ENCODE assay signal across 21 cellular contexts in the genomic region with DNA sequence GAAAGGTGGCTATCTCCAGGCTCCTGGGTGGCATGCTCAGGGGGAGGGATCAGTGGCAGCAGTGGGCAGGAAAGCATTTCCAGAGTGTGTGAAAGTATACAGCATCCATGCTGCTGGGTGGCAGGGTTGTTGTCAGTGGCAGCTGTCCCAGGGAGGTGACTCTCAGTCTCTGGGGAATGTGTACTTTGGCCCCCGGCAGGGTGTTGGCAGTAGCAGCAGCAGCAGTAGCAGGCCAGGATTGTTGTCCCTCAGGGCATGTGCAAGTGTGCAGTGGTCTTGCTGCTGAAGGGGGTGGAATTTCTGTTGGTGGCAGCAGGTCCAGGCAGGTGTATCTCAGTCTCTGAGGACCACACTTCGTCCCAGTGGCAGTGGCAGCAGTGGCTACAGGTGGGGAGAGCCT.
DNase-seq lines count a peak whose midpoint lies in the region; ATAC-seq and TF ChIP-seq lines count a peak whose summit lies in the region.
"Had no signal": no experiment of that assay in that cellular context is flagged by ENCODE, and none has a peak within 500 bp of the region (broad histone marks: within the 10 kb centered on the region; RNA-seq: fewer than 3 reads in every experiment).

No MANE protein-coding gene starts in this region.

- peaks cover 10% of the 10 kb centered on the region for H3K4me1 ChIP-seq in Caco-2
- H3K4me1 ChIP-seq in mucosa of descending colon (ENCODE audit: low read depth) = peaks cover 2% of the 10 kb centered on the region

- H3K4me3 Mint-ChIP-seq in Caco-2 (ENCODE audit: unreplicated experiment) (no peak overlapping the region), natural killer cell (no peak overlapping the region)
- no peak overlapping the region for H3K4me3 Mint-ChIP-seq in activated naive CD4-positive, alpha-beta T cell treated with anti-CD3 and anti-CD28 coated beads, Interleukin-2, amount 10 ng/mL, durations not matched to agents 7 days and 5 days
- H3K4me3 Mint-ChIP-seq: CD4-positive, alpha-beta T cell; GM23338; stimulated activated naive B cell treated with anti-CD40 and anti-IgM and Interleukin-4, amounts not matched to agents 10 μg/mL and 1 μg/mL and 100 μg/mL, for 72 hours; T-helper 1 cell treated with Interleukin-12 subunit alpha and Interleukin-12 subunit beta and Interleukin-4 antibody, amounts not matched to agents 30 μg/mL and 1 μg/mL, for 36 hours had no signal

- H3K27ac ChIP-seq in VCaP = peak overlapping the region; percentile 34

- TF ChIP-seq CTCF in Caco-2 (IDR thresholded peaks at IDR 0.05; ENCODE audit: insufficient read depth in 1 of 2, low read depth in 1 of 2, low read length in 1 of 2, severe bottlenecking in 1 of 2, unreplicated experiment in 1 of 2) (no peak), VCaP (conservative IDR thresholded peaks at IDR 0.05) (no peak), mucosa of descending colon (IDR thresholded peaks at IDR 0.05) (no peak), natural killer cell (IDR thresholded peaks at IDR 0.05) (no peak)

- H3K9me3 Mint-ChIP-seq in Caco-2 (ENCODE audit: unreplicated experiment) (no peaks in the 10 kb centered on the region), natural killer cell (peaks cover 2 to 6% of the 10 kb centered on the region in 2 donors)
- H3K9me3 Mint-ChIP-seq in activated naive CD4-positive, alpha-beta T cell treated with anti-CD3 and anti-CD28 coated beads, Interleukin-2, amount 10 ng/mL, durations not matched to agents 7 days and 5 days = peaks cover 12% of the 10 kb centered on the region
- H3K9me3 Mint-ChIP-seq: GM23338 had no signal

- H3K36me3 ChIP-seq in Caco-2 (ENCODE audit: control insufficient read depth, insufficient read depth, low read length) (no peaks in the 10 kb centered on the region), mucosa of descending colon (ENCODE audit: low read depth) (no peaks in the 10 kb centered on the region)

- H3K4me3 ChIP-seq in Caco-2 (ENCODE audit: low read depth, low read length) = no peak overlapping the region
- H3K4me3 ChIP-seq in mucosa of descending colon = no peak overlapping the region
- H3K4me3 ChIP-seq: GM23338 had no signal

- H3K4me1 Mint-ChIP-seq in Caco-2 (ENCODE audit: low read depth, unreplicated experiment) (peaks cover 7% of the 10 kb centered on the region), natural killer cell (peaks cover 0 to 7% of the 10 kb centered on the region in 2 donors)
- no peaks in the 10 kb centered on the region for H3K4me1 Mint-ChIP-seq in activated naive CD4-positive, alpha-beta T cell treated with anti-CD3 and anti-CD28 coated beads, Interleukin-2, amount 10 ng/mL, durations not matched to agents 7 days and 5 days
- H3K4me1 Mint-ChIP-seq: stimulated activated naive B cell treated with anti-CD40 and anti-IgM and Interleukin-4, amounts not matched to agents 10 μg/mL and 1 μg/mL and 100 μg/mL, for 72 hours had no signal

- no TSS peak for BruUV-seq in Caco-2 (replicated peaks; lab: Mats Ljungman, UMichigan)

- POLR2A ChIA-PET in Caco-2 (lab: Charles Lee) = no interaction called here

- H3K27me3 Mint-ChIP-seq in Caco-2 (ENCODE audit: insufficient read depth, unreplicated experiment) = peaks cover 5% of the 10 kb centered on the region
- H3K27me3 Mint-ChIP-seq in natural killer cell (ENCODE audit: low read depth in 2 of 2) = peaks cover 14 to 47% of the 10 kb centered on the region in 2 donors
- H3K27me3 Mint-ChIP-seq in activated naive CD4-positive, alpha-beta T cell treated with anti-CD3 and anti-CD28 coated beads, Interleukin-2, amount 10 ng/mL, durations not matched to agents 7 days and 5 days = peaks cover 19% of the 10 kb centered on the region

- ATAC-seq in mucosa of descending colon (peak; percentile 99), natural killer cell (no peak)
- ATAC-seq: GM23338; sciatic nerve; stimulated activated naive B cell treated with anti-CD40 and anti-IgM and Interleukin-4, amounts not matched to agents 10 μg/mL and 1 μg/mL and 100 μg/mL, for 72 hours had no signal

- no peaks in the 10 kb centered on the region for H3K27me3 ChIP-seq in Caco-2 (replicated peaks; ENCODE audit: control insufficient read depth, insufficient read depth, low read length)

- H3K36me3 Mint-ChIP-seq in Caco-2 (ENCODE audit: insufficient read depth, unreplicated experiment) (peaks cover 4% of the 10 kb centered on the region), natural killer cell (peaks cover 16% of the 10 kb centered on the region)
- no peaks in the 10 kb centered on the region for H3K36me3 Mint-ChIP-seq in activated naive CD4-positive, alpha-beta T cell treated with anti-CD3 and anti-CD28 coated beads, Interleukin-2, amount 10 ng/mL, durations not matched to agents 7 days and 5 days

- H3K9me3 ChIP-seq in Caco-2 = no peaks in the 10 kb centered on the region
- no peaks in the 10 kb centered on the region for H3K9me3 ChIP-seq in mucosa of descending colon

- intact Hi-C loops in Caco-2 (cut with micrococcal nuclease; ENCODE audit: unreplicated experiment) = no loop called here
- intact Hi-C loops in mucosa of descending colon (cut with DNase I, micrococcal nuclease) = no loop called here
- intact Hi-C loops in natural killer cell (cut with micrococcal nuclease) = loop anchor here (10.0 kb wide), 1 partner anchor 507 kb away; no protein-coding TSS in a partner anchor

- DNase-seq in Caco-2 (peak; percentile 37 to 73), HuH-7 (ENCODE audit: low spot score) (peak; percentile 20), mucosa of descending colon (peak; percentile 68 to 81 (median 74)), natural killer cell (no peak), cerebellar cortex (ENCODE audit: low spot score) (no peak), kidney glomerular epithelial cell (lab: John Stamatoyannopoulos, UW) (no peak)
- DNase-seq in activated naive CD4-positive, alpha-beta T cell treated with anti-CD3 and anti-CD28 coated beads, Interleukin-2, amount 10 ng/mL, durations not matched to agents 7 days and 5 days = no peak
- DNase-seq: activated CD4-positive, alpha-beta T cell treated with anti-CD3 and anti-CD28 coated beads, Interleukin-2, amount 50 U/mL, for 1 hour; activated effector memory CD4-positive, alpha-beta T cell treated with Interleukin-2 at 50 U/mL for 16 hours; CD4-positive, alpha-beta T cell; dermis blood vessel endothelial cell; GF-D8; head of caudate nucleus; KBM-7; NCI-H1105; NCI-H526 treated with DMSO at 0.1 percent for 48 hours; stimulated activated naive B cell treated with anti-CD40 and anti-IgM and Interleukin-4, amounts not matched to agents 10 μg/mL and 1 μg/mL and 100 μg/mL, for 72 hours had no signal

- no peak overlapping the region for H3K27ac Mint-ChIP-seq in Caco-2 (ENCODE audit: unreplicated experiment)
- no peak overlapping the region for H3K27ac Mint-ChIP-seq in natural killer cell
- H3K27ac Mint-ChIP-seq in activated naive CD4-positive, alpha-beta T cell treated with anti-CD3 and anti-CD28 coated beads, Interleukin-2, amount 10 ng/mL, durations not matched to agents 7 days and 5 days = no peak overlapping the region
- H3K27ac Mint-ChIP-seq: CD4-positive, alpha-beta T cell; GM23338; stimulated activated naive B cell treated with anti-CD40 and anti-IgM and Interleukin-4, amounts not matched to agents 10 μg/mL and 1 μg/mL and 100 μg/mL, for 72 hours; T-helper 1 cell treated with Interleukin-12 subunit alpha and Interleukin-12 subunit beta and Interleukin-4 antibody, amounts not matched to agents 30 μg/mL and 1 μg/mL, for 36 hours had no signal

- CTCF ChIA-PET in Caco-2 (lab: Charles Lee) = no interaction called here
- CTCF ChIA-PET in activated naive CD4-positive, alpha-beta T cell treated with anti-CD3 and anti-CD28 coated beads, Interleukin-2, amount 10 ng/mL, durations not matched to agents 7 days and 5 days (lab: Charles Lee) = no interaction called here

Comparison
In these comparisons a context has a peak if more than half of its experiments do, and no peak if none do; other contexts are left out.
1. DNase-seq: peak in Caco-2 (2 of 2), HuH-7 (single experiment) and mucosa of descending colon (3 of 3); none in natural killer cell (single experiment), cerebellar cortex (single experiment), activated naive CD4-positive, alpha-beta T cell treated with anti-CD3 and anti-CD28 coated beads, Interleukin-2, amount 10 ng/mL, durations not matched to agents 7 days and 5 days (single experiment) and kidney glomerular epithelial cell (single experiment).